ENCODE assay signal across 28 cellular contexts in the genomic region with DNA sequence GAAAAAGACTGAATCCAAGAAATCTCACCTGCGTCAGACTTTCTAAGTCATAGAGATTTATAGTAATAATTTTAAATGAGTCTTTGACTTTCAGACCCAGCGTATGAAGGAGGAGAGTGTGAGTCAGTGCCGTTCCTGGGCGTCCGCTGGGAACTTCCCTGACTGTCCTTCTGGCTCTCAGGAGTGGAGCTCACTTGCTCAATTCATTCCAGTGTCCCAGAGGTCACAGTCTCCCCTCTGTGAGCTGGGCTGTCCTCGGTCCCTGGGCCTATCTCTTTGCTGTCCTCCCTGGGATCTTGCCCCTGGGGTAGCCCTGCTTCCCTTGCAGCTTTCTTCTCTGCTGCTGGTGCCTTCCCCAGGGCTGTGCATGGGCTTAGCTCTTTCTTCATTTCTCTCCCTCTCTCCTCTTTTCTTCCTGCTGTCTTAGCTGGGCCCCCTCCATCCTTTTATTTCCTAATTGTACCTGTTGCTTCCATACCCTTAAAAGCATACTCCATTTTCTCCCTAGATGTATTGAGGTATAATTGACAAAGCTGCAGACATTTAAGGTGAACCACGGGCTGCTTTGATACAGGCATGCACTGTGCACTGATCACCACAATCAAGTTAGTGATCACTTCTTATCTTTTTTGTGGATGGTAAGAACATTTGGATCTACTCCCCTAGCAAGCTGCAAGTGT. TPM values are rescaled to one million over a fixed set of nuclear protein-coding genes. Genes with fewer than 3 reads are reported as not detected.
"Had no signal": no experiment of that assay in that cellular context is flagged by ENCODE, and none has a peak within 500 bp of the region (broad histone marks: within the 10 kb centered on the region; RNA-seq: fewer than 3 reads in every experiment).

No MANE protein-coding gene starts in this region.

- H3K36me3 ChIP-seq: brain microvascular endothelial cell, esophagus squamous epithelium, left lung, vagina had no signal

- H3K27ac ChIP-seq: brain microvascular endothelial cell, esophagus squamous epithelium, hepatocyte, left lung, skin epidermis, testis, vagina, VCaP had no signal

- H3K27me3 ChIP-seq: brain microvascular endothelial cell, esophagus squamous epithelium, hepatocyte, left lung, testis, vagina had no signal

- H3K27ac Mint-ChIP-seq: activated CD4-positive, alpha-beta memory T cell treated with anti-CD3 and anti-CD28 coated beads, Interleukin-2, amount 10 ng/mL, durations not matched to agents 7 days and 5 days; activated CD4-positive, alpha-beta T cell treated with anti-CD3 and anti-CD28 coated beads, Interleukin-2, amount 10 ng/mL, durations not matched to agents 24 days and 14 days; activated CD8-positive, alpha-beta memory T cell treated with anti-CD3 and anti-CD28 coated beads, Interleukin-2, amount 10 ng/mL, durations not matched to agents 7 days and 5 days; activated naive CD8-positive, alpha-beta T cell treated with anti-CD3 and anti-CD28 coated beads, Interleukin-2, amount 50 U/mL, for 24 hours; activated T-helper 1 cell treated with anti-CD3 and anti-CD28 coated beads, Interleukin-12 subunit alpha, Interleukin-12 subunit beta, Interleukin-2, Interleukin-4 antibody, amounts not matched to agents 30 ng/mL and 10 ng/mL and 1 ng/mL, durations not matched to agents 14 hours and 24 hours and 36 hours; effector memory CD8-positive, alpha-beta T cell; immature natural killer cell; natural killer cell; progenitor cell of endocrine pancreas; stimulated activated memory B cell treated with anti-CD40 and anti-IgM and Interleukin-4, amounts not matched to agents 10 μg/mL and 1 μg/mL and 100 μg/mL, for 72 hours; type B pancreatic cell had no signal

- ATAC-seq: activated CD4-positive, CD25-positive, alpha-beta regulatory T cell treated with anti-CD3 and anti-CD28 coated beads, Interleukin-2, amount 50 U/mL, for 24 hours; activated CD8-positive, alpha-beta memory T cell treated with anti-CD3 and anti-CD28 coated beads, Interleukin-2, amount 10 ng/mL, durations not matched to agents 7 days and 5 days; activated naive CD8-positive, alpha-beta T cell treated with anti-CD3 and anti-CD28 coated beads, Interleukin-2, amount 50 U/mL, for 24 hours; effector memory CD8-positive, alpha-beta T cell; natural killer cell; stimulated activated memory B cell treated with anti-CD40 and anti-IgM and Interleukin-4, amounts not matched to agents 10 μg/mL and 1 μg/mL and 100 μg/mL, for 72 hours had no signal

- H3K4me1 Mint-ChIP-seq: activated CD4-positive, alpha-beta memory T cell treated with anti-CD3 and anti-CD28 coated beads, Interleukin-2, amount 10 ng/mL, durations not matched to agents 7 days and 5 days; activated CD4-positive, alpha-beta T cell treated with anti-CD3 and anti-CD28 coated beads, Interleukin-2, amount 10 ng/mL, durations not matched to agents 24 days and 14 days; activated CD8-positive, alpha-beta memory T cell treated with anti-CD3 and anti-CD28 coated beads, Interleukin-2, amount 10 ng/mL, durations not matched to agents 7 days and 5 days; activated naive CD8-positive, alpha-beta T cell treated with anti-CD3 and anti-CD28 coated beads, Interleukin-2, amount 50 U/mL, for 24 hours; central memory CD8-positive, alpha-beta T cell; immature natural killer cell; natural killer cell; stimulated activated memory B cell treated with anti-CD40 and anti-IgM and Interleukin-4, amounts not matched to agents 10 μg/mL and 1 μg/mL and 100 μg/mL, for 72 hours had no signal

- H3K27me3 Mint-ChIP-seq: activated CD4-positive, alpha-beta memory T cell treated with anti-CD3 and anti-CD28 coated beads, Interleukin-2, amount 10 ng/mL, durations not matched to agents 7 days and 5 days; activated CD4-positive, alpha-beta T cell treated with anti-CD3 and anti-CD28 coated beads, Interleukin-2, amount 10 ng/mL, durations not matched to agents 24 days and 14 days; central memory CD8-positive, alpha-beta T cell; progenitor cell of endocrine pancreas had no signal

- H3K9me3 Mint-ChIP-seq: activated CD4-positive, alpha-beta memory T cell treated with anti-CD3 and anti-CD28 coated beads, Interleukin-2, amount 10 ng/mL, durations not matched to agents 7 days and 5 days; activated CD4-positive, alpha-beta T cell treated with anti-CD3 and anti-CD28 coated beads, Interleukin-2, amount 10 ng/mL, durations not matched to agents 24 days and 14 days; activated T-helper 1 cell treated with anti-CD3 and anti-CD28 coated beads, Interleukin-12 subunit alpha, Interleukin-12 subunit beta, Interleukin-2, Interleukin-4 antibody, amounts not matched to agents 30 ng/mL and 10 ng/mL and 1 ng/mL, durations not matched to agents 14 hours and 24 hours and 36 hours; central memory CD8-positive, alpha-beta T cell; immature natural killer cell; natural killer cell; stimulated activated memory B cell treated with anti-CD40 and anti-IgM and Interleukin-4, amounts not matched to agents 10 μg/mL and 1 μg/mL and 100 μg/mL, for 72 hours; type B pancreatic cell had no signal

- H3K4me3 ChIP-seq: esophagus squamous epithelium, hepatocyte, left lung, skin epidermis, testis, vagina had no signal

- H3K9me3 ChIP-seq: esophagus squamous epithelium, left lung, testis, vagina had no signal

- H3K4me1 ChIP-seq: esophagus squamous epithelium, left lung, testis, vagina had no signal

- DNase-seq: activated CD4-positive, alpha-beta memory T cell treated with anti-CD3 and anti-CD28 coated beads, Interleukin-2, amount 10 ng/mL, durations not matched to agents 7 days and 5 days; activated CD4-positive, alpha-beta T cell treated with anti-CD3 and anti-CD28 coated beads, Interleukin-2, amount 10 ng/mL, durations not matched to agents 24 days and 14 days; activated CD8-positive, alpha-beta memory T cell treated with anti-CD3 and anti-CD28 coated beads, Interleukin-2, amount 10 ng/mL, durations not matched to agents 7 days and 5 days; activated gamma-delta T cell; activated naive CD4-positive, alpha-beta T cell treated with anti-CD3 and anti-CD28 coated beads, Interleukin-2, amount 50 U/mL, for 16 hours; activated naive CD8-positive, alpha-beta T cell treated with anti-CD3 and anti-CD28 coated beads, Interleukin-2, amount 50 U/mL, for 24 hours; aorta; brain microvascular endothelial cell; effector memory CD8-positive, alpha-beta T cell; esophagus squamous epithelium; immature natural killer cell; left lung; mammary epithelial cell; midbrain; natural killer cell; stimulated activated CD4-positive, alpha-beta T cell treated with anti-CD3 and anti-CD28 coated beads, Interleukin-1b, Interleukin-23, amount 100 ng/mL, for 48 hours; testis had no signal

- H3K4me3 Mint-ChIP-seq: activated CD4-positive, alpha-beta memory T cell treated with anti-CD3 and anti-CD28 coated beads, Interleukin-2, amount 10 ng/mL, durations not matched to agents 7 days and 5 days; activated CD4-positive, alpha-beta T cell treated with anti-CD3 and anti-CD28 coated beads, Interleukin-2, amount 10 ng/mL, durations not matched to agents 24 days and 14 days; activated CD8-positive, alpha-beta memory T cell treated with anti-CD3 and anti-CD28 coated beads, Interleukin-2, amount 10 ng/mL, durations not matched to agents 7 days and 5 days; activated naive CD8-positive, alpha-beta T cell treated with anti-CD3 and anti-CD28 coated beads, Interleukin-2, amount 50 U/mL, for 24 hours; activated T-helper 1 cell treated with anti-CD3 and anti-CD28 coated beads, Interleukin-12 subunit alpha, Interleukin-12 subunit beta, Interleukin-2, Interleukin-4 antibody, amounts not matched to agents 30 ng/mL and 10 ng/mL and 1 ng/mL, durations not matched to agents 14 hours and 24 hours and 36 hours; central memory CD8-positive, alpha-beta T cell; effector memory CD8-positive, alpha-beta T cell; immature natural killer cell; natural killer cell; stimulated activated memory B cell treated with anti-CD40 and anti-IgM and Interleukin-4, amounts not matched to agents 10 μg/mL and 1 μg/mL and 100 μg/mL, for 72 hours; type B pancreatic cell had no signal

RNA-seq across cellular contexts. Expression of a gene that starts 11.6 kb away (rescaled TPM):
- total RNA-seq: activated CD4-positive, alpha-beta memory T cell treated with anti-CD3 and anti-CD28 coated beads, Interleukin-2, amount 10 ng/mL, durations not matched to agents 7 days and 5 days; activated CD4-positive, alpha-beta T cell treated with anti-CD3 and anti-CD28 coated beads, Interleukin-2, amount 10 ng/mL, durations not matched to agents 24 days and 14 days; activated CD8-positive, alpha-beta memory T cell treated with anti-CD3 and anti-CD28 coated beads, Interleukin-2, amount 10 ng/mL, durations not matched to agents 7 days and 5 days; activated T-helper 1 cell treated with anti-CD3 and anti-CD28 coated beads, Interleukin-12 subunit alpha, Interleukin-12 subunit beta, Interleukin-2, Interleukin-4 antibody, amounts not matched to agents 30 ng/mL and 10 ng/mL and 1 ng/mL, durations not matched to agents 14 hours and 24 hours and 36 hours; T-helper 2 cell treated with Interferon-gamma antibody and Interleukin-4, amounts not matched to agents 100 ng/mL and 5 ng/mL, for 36 hours had no signal
